In the genomic region with DNA sequence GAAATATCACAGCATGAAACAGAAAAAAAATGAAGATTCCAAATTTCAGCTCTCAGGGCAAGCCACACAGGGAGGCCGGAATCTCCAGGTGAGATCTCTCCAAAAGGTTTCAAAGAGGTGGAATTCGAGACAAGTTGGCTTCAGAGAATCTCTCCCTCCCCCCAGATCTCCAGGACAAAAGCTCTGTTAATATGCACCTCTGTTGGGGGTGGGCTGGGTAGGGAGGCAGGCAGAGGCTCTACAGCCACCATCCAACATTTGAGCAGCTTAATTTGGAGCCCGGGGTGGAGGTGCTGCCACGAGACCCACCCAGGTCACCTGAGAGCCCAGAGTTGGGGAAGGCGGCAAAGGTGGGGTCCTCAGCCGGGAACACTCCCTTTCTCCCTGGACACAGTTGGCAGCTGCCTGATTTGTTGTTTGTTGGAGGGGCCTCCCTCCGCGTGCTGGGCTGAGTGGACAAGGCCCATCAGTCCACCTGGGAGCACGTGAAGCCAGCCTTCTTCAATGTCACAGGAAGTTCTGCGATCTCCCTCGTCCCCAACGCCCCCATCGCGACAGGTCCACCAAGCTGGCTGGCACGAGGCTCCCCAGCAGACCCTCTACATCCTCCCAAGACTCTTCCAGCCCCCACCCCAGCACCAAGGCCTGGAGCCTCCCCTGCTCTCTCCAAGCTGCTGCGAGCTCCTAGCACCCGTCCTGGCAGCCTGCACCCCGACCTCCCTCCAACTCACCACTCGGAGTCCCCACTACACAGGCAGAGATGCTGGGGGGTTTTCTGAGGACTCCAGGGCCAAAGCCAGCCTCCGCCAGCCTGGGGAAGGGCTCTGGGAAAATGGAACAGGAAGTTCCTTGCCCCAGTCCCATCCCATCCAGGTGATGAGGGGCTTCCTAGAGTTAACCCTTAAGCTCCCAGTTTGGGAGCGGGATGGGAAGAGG, we compare ENCODE assay signal across 12 cellular contexts. TPM values are rescaled to one million over a fixed set of nuclear protein-coding genes. Genes with fewer than 3 reads are reported as not detected.
DNase-seq lines count a peak whose midpoint lies in the region; ATAC-seq lines count a peak whose summit lies in the region.
"Had no signal": no experiment of that assay in that cellular context is flagged by ENCODE, and none has a peak within 500 bp of the region (broad histone marks: within the 10 kb centered on the region; RNA-seq: fewer than 3 reads in every experiment).

TSS of gene ZSCAN10 (minus strand) at position 836 of the 936 bp plus-strand sequence. CDS start 6,357 bp downstream, outside the sequence.

- H3K36me3 ChIP-seq in adipocyte (ENCODE audit: control insufficient read depth, insufficient read depth, low read length, severe bottlenecking) (no peaks in the 10 kb centered on the region), thymus (ENCODE audit: control insufficient read depth, insufficient read depth) (no peaks in the 10 kb centered on the region)
- H3K36me3 ChIP-seq: pancreas, SJSA1 had no signal

- no peaks in the 10 kb centered on the region for H3K9me3 Mint-ChIP-seq in activated naive CD4-positive, alpha-beta T cell treated with anti-CD3 and anti-CD28 coated beads, Interleukin-2, amount 10 ng/mL, durations not matched to agents 7 days and 5 days

- peak within 1 kb of the TSS; percentile 73 for H3K4me3 Mint-ChIP-seq in activated naive CD4-positive, alpha-beta T cell treated with anti-CD3 and anti-CD28 coated beads, Interleukin-2, amount 10 ng/mL, durations not matched to agents 7 days and 5 days

- peak within 1 kb of the TSS; percentile 78 for H3K27ac Mint-ChIP-seq in activated naive CD4-positive, alpha-beta T cell treated with anti-CD3 and anti-CD28 coated beads, Interleukin-2, amount 10 ng/mL, durations not matched to agents 7 days and 5 days

- H3K4me3 ChIP-seq in adipocyte (ENCODE audit: low read length) (peak within 1 kb of the TSS; percentile 12), thymus (ENCODE audit: low read length) (peak within 1 kb of the TSS; percentile 41)
- H3K4me3 ChIP-seq: SJSA1 had no signal

- no peak for ATAC-seq in GM18867 (IDR thresholded peaks at IDR 0.05; ENCODE audit: unreplicated experiment)
- no peak for ATAC-seq in HG02763 (IDR thresholded peaks at IDR 0.05; ENCODE audit: unreplicated experiment)

- H3K36me3 Mint-ChIP-seq in activated naive CD4-positive, alpha-beta T cell treated with anti-CD3 and anti-CD28 coated beads, Interleukin-2, amount 10 ng/mL, durations not matched to agents 7 days and 5 days = no peaks in the 10 kb centered on the region

- H3K27me3 Mint-ChIP-seq in activated naive CD4-positive, alpha-beta T cell treated with anti-CD3 and anti-CD28 coated beads, Interleukin-2, amount 10 ng/mL, durations not matched to agents 7 days and 5 days = peaks cover 18% of the 10 kb centered on the region

- H3K4me1 ChIP-seq in adipocyte (ENCODE audit: control insufficient read depth, insufficient read depth, low read length) (no peaks in the 10 kb centered on the region), thymus (ENCODE audit: control insufficient read depth, insufficient read depth, low read length) (peaks cover 26% of the 10 kb centered on the region)

- no peaks in the 10 kb centered on the region for H3K9me3 ChIP-seq in adipocyte (ENCODE audit: control insufficient read depth, low read length)
- no peaks in the 10 kb centered on the region for H3K9me3 ChIP-seq in thymus (ENCODE audit: control insufficient read depth)
- H3K9me3 ChIP-seq: pancreas, SJSA1 had no signal

- H3K9ac ChIP-seq in adipocyte (ENCODE audit: low read length) = no peak within 1 kb of the TSS

- CTCF ChIA-PET in activated naive CD4-positive, alpha-beta T cell treated with anti-CD3 and anti-CD28 coated beads, Interleukin-2, amount 10 ng/mL, durations not matched to agents 7 days and 5 days (lab: Charles Lee) = interaction anchor here (1.4 to 11.4 kb wide), 6 partner anchors 22 to 67 kb away, joined by 3 to 200 read pairs (median 10); partner anchors contain the start of gene IL32

- peaks cover 10% of the 10 kb centered on the region for H3K27me3 ChIP-seq in adipocyte (replicated peaks; ENCODE audit: control insufficient read depth, insufficient read depth, low read length)
- no peaks in the 10 kb centered on the region for H3K27me3 ChIP-seq in thymus (ENCODE audit: control insufficient read depth, insufficient read depth)
- H3K27me3 ChIP-seq: pancreas, SJSA1 had no signal

- H3K27ac ChIP-seq in thymus (ENCODE audit: low read depth) = peak within 1 kb of the TSS; percentile 67
- H3K27ac ChIP-seq: pancreas, SJSA1 had no signal

- 87% methylated on average over 21 of the region's 21 CpGs for WGBS in thymus

- H3K4me1 Mint-ChIP-seq in activated naive CD4-positive, alpha-beta T cell treated with anti-CD3 and anti-CD28 coated beads, Interleukin-2, amount 10 ng/mL, durations not matched to agents 7 days and 5 days = peaks cover 83% of the 10 kb centered on the region

- no peak for DNase-seq in activated naive CD4-positive, alpha-beta T cell treated with anti-CD3 and anti-CD28 coated beads, Interleukin-2, amount 10 ng/mL, durations not matched to agents 7 days and 5 days
- DNase-seq in activated naive CD4-positive, alpha-beta T cell treated with anti-CD3 and anti-CD28 coated beads, Interleukin-2, amount 50 U/mL, for 16 hours = no peak
- no peak for DNase-seq in adipocyte (ENCODE audit: low read depth)
- DNase-seq in left kidney (ENCODE audit: low read depth, low spot score) = peak; percentile 46
- no peak for DNase-seq in activated gamma-delta T cell (lab: John Stamatoyannopoulos, UW)
- DNase-seq: KG1 had no signal

RNA-seq across cellular contexts. Expression of gene ZSCAN10, which starts in this region (rescaled TPM):
- 0.11 TPM for polyA plus RNA-seq in thymus
- polyA plus RNA-seq: pancreas, urinary bladder had no signal
